22 cellular contexts compared by ENCODE assay signal in genomic region chr1:246417813-246418564, GRCh38.
DNase-seq lines count a peak whose midpoint lies in the region; ATAC-seq, FAIRE-seq and TF ChIP-seq lines count a peak whose summit lies in the region.
"Had no signal": no experiment of that assay in that cellular context is flagged by ENCODE, and none has a peak within 500 bp of the region (broad histone marks: within the 10 kb centered on the region; RNA-seq: fewer than 3 reads in every experiment).

No MANE protein-coding gene starts in this region.

- no peaks in the 10 kb centered on the region for H3K27me3 ChIP-seq in cardiac muscle cell
- no peaks in the 10 kb centered on the region for H3K27me3 ChIP-seq in astrocyte (ENCODE audit: insufficient read depth, low read length)
- no peaks in the 10 kb centered on the region for H3K27me3 ChIP-seq in upper lobe of right lung
- H3K27me3 ChIP-seq: BLaER1 treated with 17β-estradiol and CSF1 and Interleukin-3, amounts not matched to agents 10 nM and 100 nM; gastrocnemius medialis; Peyer's patch; SJSA1 had no signal

- intact Hi-C loops in left cardiac atrium (cut with DNase I) (no loop called here), upper lobe of right lung (cut with DNase I) (no loop called here)

- no peak overlapping the region for H3K4me3 ChIP-seq in cardiac muscle cell
- H3K4me3 ChIP-seq in astrocyte (ENCODE audit: insufficient read depth, low read depth, low read length), result no peak overlapping the region
- H3K4me3 ChIP-seq in upper lobe of right lung, result no peak overlapping the region
- H3K4me3 ChIP-seq: BLaER1 treated with 17β-estradiol and CSF1 and Interleukin-3, amounts not matched to agents 10 nM and 100 nM; gastrocnemius medialis; lung; Peyer's patch; SJSA1 had no signal

- peak; percentile 5 for TF ChIP-seq CTCF in cardiac muscle cell (IDR thresholded peaks at IDR 0.05; ENCODE audit: low read depth, low read length)
- no peak for TF ChIP-seq CTCF in astrocyte (IDR thresholded peaks at IDR 0.05; ENCODE audit: insufficient read depth, low read depth, low read length)
- no peak for TF ChIP-seq CTCF in upper lobe of right lung (IDR thresholded peaks at IDR 0.05)

- H3K4me2 ChIP-seq in astrocyte (ENCODE audit: low read length), result no peak overlapping the region
- H3K4me2 ChIP-seq: BLaER1 treated with 17β-estradiol and CSF1 and Interleukin-3, amounts not matched to agents 10 nM and 100 nM had no signal

- no peaks in the 10 kb centered on the region for H3K36me3 ChIP-seq in cardiac muscle cell
- no peaks in the 10 kb centered on the region for H3K36me3 ChIP-seq in astrocyte (ENCODE audit: insufficient read depth, low read length)
- no peaks in the 10 kb centered on the region for H3K36me3 ChIP-seq in upper lobe of right lung
- H3K36me3 ChIP-seq: gastrocnemius medialis had no signal

- no peak for DNase-seq in cardiac muscle cell (ENCODE audit: low read depth in 1 of 2, low spot score in 1 of 2)
- no peak for DNase-seq in left cardiac atrium
- no peak for DNase-seq in astrocyte (ENCODE audit: low read depth)
- no peak for DNase-seq in upper lobe of right lung
- DNase-seq: activated CD4-positive, alpha-beta T cell treated with anti-CD3 and anti-CD28 coated beads, Interleukin-2, amount 50 U/mL, for 48 hours; activated naive CD4-positive, alpha-beta T cell; effector CD4-positive, alpha-beta T cell; gastrocnemius medialis; KG1; NCI-H2029 treated with DMSO at 0.1 percent for 48 hours; occipital lobe; Peyer's patch had no signal

- H3K4me1 ChIP-seq in cardiac muscle cell (ENCODE audit: low read depth), result no peaks in the 10 kb centered on the region
- H3K4me1 ChIP-seq in astrocyte (ENCODE audit: insufficient read depth, low read length), result peaks cover 7% of the 10 kb centered on the region
- no peaks in the 10 kb centered on the region for H3K4me1 ChIP-seq in upper lobe of right lung
- H3K4me1 ChIP-seq: gastrocnemius medialis, Peyer's patch had no signal

- H3K27me3 Mint-ChIP-seq in astrocyte (ENCODE audit: low read depth, unreplicated experiment), result no peaks in the 10 kb centered on the region

- H3K9ac ChIP-seq in astrocyte (ENCODE audit: low read length), result no peak overlapping the region
- H3K9ac ChIP-seq: BLaER1 treated with 17β-estradiol and CSF1 and Interleukin-3, amounts not matched to agents 10 nM and 100 nM had no signal

- H3K27ac ChIP-seq in cardiac muscle cell, result no peak overlapping the region
- H3K27ac ChIP-seq in astrocyte (ENCODE audit: low read depth, low read length), result no peak overlapping the region
- H3K27ac ChIP-seq in upper lobe of right lung, result no peak overlapping the region
- H3K27ac ChIP-seq: BLaER1 treated with 17β-estradiol and CSF1 and Interleukin-3, amounts not matched to agents 10 nM and 100 nM; gastrocnemius medialis; Peyer's patch; SJSA1 had no signal

- H3K4me3 Mint-ChIP-seq in astrocyte (ENCODE audit: unreplicated experiment), result peak overlapping the region; percentile 78

- no peak for FAIRE-seq in astrocyte (lab: Jason Lieb, UNC)
- FAIRE-seq: A204.1, keratinocyte, urothelium cell line had no signal

- H3K36me3 Mint-ChIP-seq in astrocyte (ENCODE audit: low read depth, unreplicated experiment), result peaks cover 4% of the 10 kb centered on the region

- ATAC-seq in left cardiac atrium (no peak), HG03159 (IDR thresholded peaks at IDR 0.05; ENCODE audit: unreplicated experiment) (peak; percentile 50), GM18520 (IDR thresholded peaks at IDR 0.05; ENCODE audit: unreplicated experiment) (no peak), GM19452 (IDR thresholded peaks at IDR 0.05; ENCODE audit: unreplicated experiment) (no peak), GM19351 (IDR thresholded peaks at IDR 0.05; ENCODE audit: unreplicated experiment) (no peak), upper lobe of right lung (no peak)
- ATAC-seq: gastrocnemius medialis had no signal

- no peaks in the 10 kb centered on the region for H3K79me2 ChIP-seq in astrocyte (ENCODE audit: insufficient read depth, low read length)

- peaks cover 1% of the 10 kb centered on the region for H3K9me3 Mint-ChIP-seq in astrocyte (ENCODE audit: unreplicated experiment)

- peak overlapping the region; percentile 77 for H3K27ac Mint-ChIP-seq in astrocyte (ENCODE audit: unreplicated experiment)

- H3K9me3 ChIP-seq in cardiac muscle cell (ENCODE audit: low read depth) (no peaks in the 10 kb centered on the region), astrocyte (ENCODE audit: insufficient read depth, low read depth, low read length) (no peaks in the 10 kb centered on the region), upper lobe of right lung (no peaks in the 10 kb centered on the region)
- H3K9me3 ChIP-seq: gastrocnemius medialis had no signal

- no peaks in the 10 kb centered on the region for H4K20me1 ChIP-seq in astrocyte (ENCODE audit: insufficient read depth, low read length)
- H4K20me1 ChIP-seq: BLaER1 treated with 17β-estradiol and CSF1 and Interleukin-3, amounts not matched to agents 10 nM and 100 nM had no signal

- H3K4me1 Mint-ChIP-seq in astrocyte (ENCODE audit: low read depth, unreplicated experiment), result peaks cover 34% of the 10 kb centered on the region

- no peak overlapping the region for H2AFZ ChIP-seq in astrocyte (ENCODE audit: low read depth, low read length)
